In genomic region chr7:6090738-6091505, GRCh38 we compare ENCODE assay signal across 34 cellular contexts. TPM values are rescaled to one million over a fixed set of nuclear protein-coding genes. Genes with fewer than 3 reads are reported as not detected.
"Had no signal": no experiment of that assay in that cellular context is flagged by ENCODE, and none has a peak within 500 bp of the region (broad histone marks: within the 10 kb centered on the region; RNA-seq: fewer than 3 reads in every experiment).

No MANE protein-coding gene starts in this region.

- H3K4me1 ChIP-seq: SJSA1 had no signal

- H3K36me3 Mint-ChIP-seq: activated CD8-positive, alpha-beta memory T cell treated with anti-CD3 and anti-CD28 coated beads, Interleukin-2, amount 10 ng/mL, durations not matched to agents 7 days and 5 days; activated naive CD4-positive, alpha-beta T cell treated with anti-CD3 and anti-CD28 coated beads, Interleukin-2, amount 10 ng/mL, durations not matched to agents 7 days and 5 days; activated naive CD8-positive, alpha-beta T cell had no signal

- H3K9me3 ChIP-seq: SJSA1, SK-N-SH had no signal

- DNase-seq: activated B cell treated with CpG ODN at 0.5 μM for 24 hours; activated CD4-positive, alpha-beta memory T cell treated with anti-CD3 and anti-CD28 coated beads, Interleukin-2, amount 10 ng/mL, durations not matched to agents 7 days and 5 days; activated CD4-positive, alpha-beta T cell treated with anti-CD3 and anti-CD28 coated beads for 1 hour; activated CD4-positive, alpha-beta T cell treated with anti-CD3 and anti-CD28 coated beads for 48 hours; activated CD8-positive, alpha-beta memory T cell treated with anti-CD3 and anti-CD28 coated beads for 24 hours; activated CD8-positive, alpha-beta memory T cell treated with anti-CD3 and anti-CD28 coated beads, Interleukin-2, amount 10 ng/mL, durations not matched to agents 7 days and 5 days; activated CD8-positive, alpha-beta memory T cell treated with anti-CD3 and anti-CD28 coated beads, Interleukin-2, amount 50 U/mL, for 48 hours; activated effector memory CD4-positive, alpha-beta T cell treated with Interleukin-2 at 50 U/mL for 16 hours; activated naive CD4-positive, alpha-beta T cell treated with anti-CD3 and anti-CD28 coated beads, Interleukin-2, amount 10 ng/mL, durations not matched to agents 7 days and 5 days; activated naive CD8-positive, alpha-beta T cell treated with anti-CD3 and anti-CD28 coated beads, Interleukin-2, amount 50 U/mL, for 24 hours; activated T-cell treated with anti-CD3 and anti-CD28 coated beads, Interleukin-2, amount 50 U/mL, for 48 hours; anterior cingulate cortex; brain microvascular endothelial cell; central memory CD4-positive, alpha-beta T cell; NCI-H1105; NCI-H1417 treated with DMSO at 0.1 percent for 48 hours; NCI-H187 treated with DMSO at 0.1 percent for 48 hours; NCI-H2081; NCI-H2171 treated with DMSO at 0.1 percent for 48 hours; NCI-H2227 treated with DMSO at 0.1 percent for 48 hours; NCI-H446; NCI-H524; NCI-H69; RPMI8226; SHP77 treated with DMSO at 0.1 percent for 48 hours; SK-N-SH had no signal

- H3K4me3 ChIP-seq: coronary artery, SJSA1 had no signal

- H3K9me3 Mint-ChIP-seq: activated B cell treated with CpG ODN at 0.5 μM for 24 hours; activated CD4-positive, alpha-beta memory T cell treated with anti-CD3 and anti-CD28 coated beads, Interleukin-2, amount 10 ng/mL, durations not matched to agents 7 days and 5 days; activated naive CD4-positive, alpha-beta T cell treated with anti-CD3 and anti-CD28 coated beads, Interleukin-2, amount 10 ng/mL, durations not matched to agents 7 days and 5 days; activated naive CD8-positive, alpha-beta T cell treated with anti-CD3 and anti-CD28 coated beads, Interleukin-2, amount 50 U/mL, for 24 hours; T-helper 1 cell treated with Interleukin-12 subunit alpha and Interleukin-12 subunit beta and Interleukin-4 antibody, amounts not matched to agents 30 μg/mL and 1 μg/mL, for 36 hours; T-helper 2 cell treated with Interferon-gamma antibody and Interleukin-4, amounts not matched to agents 5 μg/mL and 100 μg/mL, for 36 hours had no signal

- H3K4me3 Mint-ChIP-seq: activated B cell treated with CpG ODN at 0.5 μM for 24 hours; activated CD4-positive, alpha-beta memory T cell treated with anti-CD3 and anti-CD28 coated beads, Interleukin-2, amount 10 ng/mL, durations not matched to agents 7 days and 5 days; activated CD8-positive, alpha-beta memory T cell treated with anti-CD3 and anti-CD28 coated beads, Interleukin-2, amount 10 ng/mL, durations not matched to agents 7 days and 5 days; activated naive CD4-positive, alpha-beta T cell treated with anti-CD3 and anti-CD28 coated beads, Interleukin-2, amount 10 ng/mL, durations not matched to agents 7 days and 5 days; activated naive CD8-positive, alpha-beta T cell; activated naive CD8-positive, alpha-beta T cell treated with anti-CD3 and anti-CD28 coated beads, Interleukin-2, amount 50 U/mL, for 24 hours; T-helper 1 cell treated with Interleukin-12 subunit alpha and Interleukin-12 subunit beta and Interleukin-4 antibody, amounts not matched to agents 30 μg/mL and 1 μg/mL, for 36 hours; T-helper 2 cell treated with Interferon-gamma antibody and Interleukin-4, amounts not matched to agents 5 μg/mL and 100 μg/mL, for 36 hours had no signal

- H3K36me3 ChIP-seq: brain microvascular endothelial cell, SJSA1 had no signal

- H3K27ac ChIP-seq: brain microvascular endothelial cell, coronary artery, SJSA1 had no signal

- H3K27me3 ChIP-seq: brain microvascular endothelial cell, SJSA1 had no signal

- ATAC-seq: activated CD8-positive, alpha-beta memory T cell treated with anti-CD3 and anti-CD28 coated beads, Interleukin-2, amount 10 ng/mL, durations not matched to agents 7 days and 5 days; activated naive CD8-positive, alpha-beta T cell treated with anti-CD3 and anti-CD28 coated beads, Interleukin-2, amount 50 U/mL, for 24 hours; Panc1 had no signal

- H3K4me1 Mint-ChIP-seq: activated B cell treated with CpG ODN at 0.5 μM for 24 hours; activated CD4-positive, alpha-beta memory T cell treated with anti-CD3 and anti-CD28 coated beads, Interleukin-2, amount 10 ng/mL, durations not matched to agents 7 days and 5 days; activated CD8-positive, alpha-beta memory T cell treated with anti-CD3 and anti-CD28 coated beads, Interleukin-2, amount 10 ng/mL, durations not matched to agents 7 days and 5 days; activated naive CD4-positive, alpha-beta T cell treated with anti-CD3 and anti-CD28 coated beads, Interleukin-2, amount 10 ng/mL, durations not matched to agents 7 days and 5 days; activated naive CD8-positive, alpha-beta T cell treated with anti-CD3 and anti-CD28 coated beads, Interleukin-2, amount 50 U/mL, for 24 hours had no signal

- H3K27ac Mint-ChIP-seq: activated B cell treated with CpG ODN at 0.5 μM for 24 hours; activated CD4-positive, alpha-beta memory T cell treated with anti-CD3 and anti-CD28 coated beads, Interleukin-2, amount 10 ng/mL, durations not matched to agents 7 days and 5 days; activated CD8-positive, alpha-beta memory T cell treated with anti-CD3 and anti-CD28 coated beads, Interleukin-2, amount 10 ng/mL, durations not matched to agents 7 days and 5 days; activated naive CD4-positive, alpha-beta T cell treated with anti-CD3 and anti-CD28 coated beads, Interleukin-2, amount 10 ng/mL, durations not matched to agents 7 days and 5 days; activated naive CD8-positive, alpha-beta T cell; activated naive CD8-positive, alpha-beta T cell treated with anti-CD3 and anti-CD28 coated beads, Interleukin-2, amount 50 U/mL, for 24 hours; T-helper 1 cell treated with Interleukin-12 subunit alpha and Interleukin-12 subunit beta and Interleukin-4 antibody, amounts not matched to agents 30 μg/mL and 1 μg/mL, for 36 hours; T-helper 2 cell treated with Interferon-gamma antibody and Interleukin-4, amounts not matched to agents 5 μg/mL and 100 μg/mL, for 36 hours had no signal

RNA-seq across cellular contexts. Expression of gene ANKRD61, which starts 59.7 kb away (rescaled TPM):
- total RNA-seq: activated B cell treated with CpG ODN at 0.5 μM for 24 hours, cerebellum, MCF 10A had no signal
